21 cellular contexts compared by ENCODE assay signal in genomic region chr12:24014240-24014639, GRCh38.
"Had no signal": no experiment of that assay in that cellular context is flagged by ENCODE, and none has a peak within 500 bp of the region (broad histone marks: within the 10 kb centered on the region; RNA-seq: fewer than 3 reads in every experiment).

No MANE protein-coding gene starts in this region.

- H3K36me3 ChIP-seq: esophagus squamous epithelium, gastroesophageal sphincter, left lung, right atrium auricular region, stomach, thoracic aorta, transverse colon had no signal

- ATAC-seq: gastroesophageal sphincter, left lung had no signal

- H3K27me3 Mint-ChIP-seq: naive B cell had no signal

- H3K4me3 ChIP-seq: coronary artery, esophagus squamous epithelium, gastroesophageal sphincter, left lung, lung, right atrium auricular region, stomach, thoracic aorta, transverse colon had no signal

- H3K27ac ChIP-seq: coronary artery, esophagus squamous epithelium, gastroesophageal sphincter, left lung, right atrium auricular region, stomach, thoracic aorta, transverse colon had no signal

- H3K9me3 Mint-ChIP-seq: nephron had no signal

- FAIRE-seq: keratinocyte, small intestine had no signal

- H3K36me3 Mint-ChIP-seq: immature natural killer cell, naive B cell had no signal

- H3K27ac Mint-ChIP-seq: immature natural killer cell, naive B cell, nephron had no signal

- H3K4me1 ChIP-seq: esophagus squamous epithelium, gastroesophageal sphincter, left lung, right atrium auricular region, stomach, transverse colon had no signal

- H3K4me1 Mint-ChIP-seq: immature natural killer cell, naive B cell, nephron had no signal

- H3K27me3 ChIP-seq: esophagus squamous epithelium, gastroesophageal sphincter, left lung, right atrium auricular region, stomach, transverse colon had no signal

- H3K4me3 Mint-ChIP-seq: immature natural killer cell, naive B cell, nephron had no signal

- H3K9me3 ChIP-seq: esophagus squamous epithelium, gastroesophageal sphincter, left lung, right atrium auricular region, stomach, thoracic aorta, transverse colon had no signal

- DNase-seq: effector memory CD4-positive, alpha-beta T cell; esophagus squamous epithelium; foreskin fibroblast; glutamatergic neuron; immature natural killer cell; left lung; mesenchymal stem cell; naive B cell; small intestine; stimulated activated CD4-positive, alpha-beta T cell treated with anti-CD3 and anti-CD28 coated beads, Interleukin-12 subunit alpha, Interleukin-12 subunit beta, amount 100 ng/mL, for 4 hours; stimulated activated naive CD4-positive, alpha-beta T cell; stomach; substantia nigra; transverse colon had no signal
